In genomic region chr1:147849097-147849873, GRCh38 we compare ENCODE assay signal across 18 cellular contexts. TPM values are rescaled to one million over a fixed set of nuclear protein-coding genes. Genes with fewer than 3 reads are reported as not detected.
DNase-seq lines count a peak whose midpoint lies in the region; ATAC-seq and TF ChIP-seq lines count a peak whose summit lies in the region.
"Had no signal": no experiment of that assay in that cellular context is flagged by ENCODE, and none has a peak within 500 bp of the region (broad histone marks: within the 10 kb centered on the region; RNA-seq: fewer than 3 reads in every experiment).

No MANE protein-coding gene starts in this region.

- ATAC-seq in esophagus mucosa = no peak
- ATAC-seq: T-cell had no signal

- peak; percentile 16 for DNase-seq in DMS 273 (lab: John Stamatoyannopoulos, UW; ENCODE audit: unreplicated experiment)
- no peak for DNase-seq in DMS 273 treated with DMSO at 0.1 percent for 48 hours (lab: John Stamatoyannopoulos, UW)
- DNase-seq in RKO (ENCODE audit: low spot score) = peak; percentile 20
- DNase-seq in fibroblast of pulmonary artery (ENCODE audit: low read depth) = peak; percentile 75
- DNase-seq in skeletal muscle cell (ENCODE audit: low read depth) = peak; percentile 4
- no peak for DNase-seq in superior temporal gyrus (ENCODE audit: extremely low spot score)
- DNase-seq in hypothalamus (lab: John Stamatoyannopoulos, UW) = no peak
- DNase-seq: activated B cell treated with CpG ODN at 0.5 μM for 24 hours; Kasumi-1; NCI-H1930; NCI-H82; stimulated activated CD8-positive, alpha-beta memory T cell treated with anti-CD3 and anti-CD28 coated beads, Interleukin-4, amount 100 ng/mL, for 48 hours; T-cell had no signal

- H3K4me3 ChIP-seq in fibroblast of pulmonary artery (replicated peaks; ENCODE audit: low read depth, low read length) = no peak overlapping the region
- no peak overlapping the region for H3K4me3 ChIP-seq in skeletal muscle cell (ENCODE audit: low read depth, low read length)
- H3K4me3 ChIP-seq: BLaER1 treated with 17β-estradiol and CSF1 and Interleukin-3, amounts not matched to agents 10 nM and 100 nM; right atrium auricular region had no signal

- no peak for TF ChIP-seq CTCF in fibroblast of pulmonary artery (IDR thresholded peaks at IDR 0.05; ENCODE audit: low read length, missing control alignments)

RNA-seq across cellular contexts. Expression of gene GJA8, which starts 53.3 kb away (rescaled TPM):
- not detected for total RNA-seq in esophagus mucosa
- total RNA-seq: activated B cell treated with CpG ODN at 0.5 μM for 24 hours, mesenteric fat pad, neural crest cell, right atrium auricular region, T-cell had no signal

Comparison
In these comparisons a context has a peak if more than half of its experiments do, and no peak if none do; other contexts are left out.
1. DNase-seq: peak in DMS 273 (single experiment), RKO (single experiment), fibroblast of pulmonary artery (single experiment) and skeletal muscle cell (single experiment); none in DMS 273 treated with DMSO at 0.1 percent for 48 hours (single experiment), superior temporal gyrus (single experiment) and hypothalamus (0 of 51).